8 cellular contexts compared by ENCODE assay signal in genomic region chrX:30888526-30889146, GRCh38. TPM values are rescaled to one million over a fixed set of nuclear protein-coding genes. Genes with fewer than 3 reads are reported as not detected.
DNase-seq lines count a peak whose midpoint lies in the region; ATAC-seq and TF ChIP-seq lines count a peak whose summit lies in the region.

No MANE protein-coding gene starts in this region.

- H3K4me3 ChIP-seq in HUES48 (ENCODE audit: low read depth, low read length) (peak overlapping the region; percentile 78), fibroblast of the aortic adventitia (ENCODE audit: low read depth, low read length) (peak overlapping the region; percentile 77), osteoblast (ENCODE audit: insufficient read depth, low read length) (peak overlapping the region; percentile 78)

- peak overlapping the region; percentile 37; the same call in 1 of the 2 replicates for H3K9ac ChIP-seq in HUES48 (ENCODE audit: low read depth, low read length)

- TF ChIP-seq CTCF in fibroblast of the aortic adventitia (IDR thresholded peaks at IDR 0.05; ENCODE audit: insufficient read depth, low read length) (no peak), osteoblast (IDR thresholded peaks at IDR 0.05; ENCODE audit: extremely low read depth, low read depth, low read length) (no peak)

- H3K79me2 ChIP-seq in osteoblast (ENCODE audit: insufficient read depth, low read length), result peaks cover 43% of the 10 kb centered on the region

- peak overlapping the region; percentile 79 for H3K4me2 ChIP-seq in osteoblast (ENCODE audit: insufficient read depth, low read length)

- H4K20me1 ChIP-seq in osteoblast (ENCODE audit: insufficient read depth, low read length), result no peaks in the 10 kb centered on the region

- peak; percentile 24 for ATAC-seq in GM21447 (IDR thresholded peaks at IDR 0.05; ENCODE audit: unreplicated experiment)

- H3K27me3 ChIP-seq in HUES48 (ENCODE audit: control insufficient read depth, insufficient read depth, low read length) (no peaks in the 10 kb centered on the region), osteoblast (ENCODE audit: insufficient read depth, low read length) (no peaks in the 10 kb centered on the region)

- H3K36me3 ChIP-seq in HUES48 (ENCODE audit: control insufficient read depth, insufficient read depth, low read length) (no peaks in the 10 kb centered on the region), osteoblast (ENCODE audit: insufficient read depth, low read length) (no peaks in the 10 kb centered on the region)

- peak; percentile 12 for DNase-seq in EL
- DNase-seq in activated CD8-positive, alpha-beta memory T cell treated with anti-CD3 and anti-CD28 coated beads, Interleukin-2, amount 50 U/mL, for 48 hours, result peak; percentile 56
- peak; percentile 11 for DNase-seq in fibroblast of the aortic adventitia (ENCODE audit: low read depth)
- DNase-seq in osteoblast (ENCODE audit: insufficient read length, low spot score, missing footprints), result peak; percentile 67
- DNase-seq in midbrain (lab: John Stamatoyannopoulos, UW), result no peak
- no peak for DNase-seq in NCI-H2081 (lab: John Stamatoyannopoulos, UW)

- no peaks in the 10 kb centered on the region for H3K9me3 ChIP-seq in HUES48 (ENCODE audit: control insufficient read depth, insufficient read depth, low read length)
- H3K9me3 ChIP-seq in osteoblast (ENCODE audit: low read depth, low read length), result no peaks in the 10 kb centered on the region

- peak overlapping the region; percentile 89 for H2AFZ ChIP-seq in osteoblast (ENCODE audit: low read length)

- H3K27ac ChIP-seq in HUES48 (ENCODE audit: low read depth, low read length) (peak overlapping the region; percentile 66), osteoblast (ENCODE audit: low read depth, low read length) (no peak overlapping the region)

- H3K4me1 ChIP-seq in HUES48 (ENCODE audit: control insufficient read depth, insufficient read depth, low read length) (no peaks in the 10 kb centered on the region), osteoblast (ENCODE audit: insufficient read depth, low read length) (peaks cover 4% of the 10 kb centered on the region)

RNA-seq across cellular contexts. Expression of gene TAB3, which starts 0.4 kb away (rescaled TPM):
- total RNA-seq in fibroblast of the aortic adventitia (ENCODE audit: low replicate concordance) (13.2 and 19.5 TPM in 2 replicates), osteoblast (15.2 and 16.2 TPM in 2 replicates)

Comparison
In these comparisons a context has a peak if more than half of its experiments do, and no peak if none do; other contexts are left out.
1. DNase-seq: peak in EL (single experiment), activated CD8-positive, alpha-beta memory T cell treated with anti-CD3 and anti-CD28 coated beads, Interleukin-2, amount 50 U/mL, for 48 hours (single experiment), fibroblast of the aortic adventitia (single experiment) and osteoblast (single experiment); none in midbrain (single experiment) and NCI-H2081 (0 of 2).
2. Peak in every context shown above with its lines, with median percentiles within 50 percentile points of each other: H3K4me3 ChIP-seq.